ENCODE assay signal across 7 cellular contexts in genomic region chr11:74397531-74398243, GRCh38. TPM values are rescaled to one million over a fixed set of nuclear protein-coding genes. Genes with fewer than 3 reads are reported as not detected.
DNase-seq lines count a peak whose midpoint lies in the region; ATAC-seq and TF ChIP-seq lines count a peak whose summit lies in the region.

No MANE protein-coding gene starts in this region.

- H3K36me3 ChIP-seq in neural progenitor cell, result no peaks in the 10 kb centered on the region

- peak overlapping the region; percentile 74 for H3K4me3 ChIP-seq in GM12875 (ENCODE audit: low read depth, low read length)
- H3K4me3 ChIP-seq in fibroblast of villous mesenchyme (ENCODE audit: low read depth, low read length), result peak overlapping the region; percentile 92
- H3K4me3 ChIP-seq in neural progenitor cell, result peak overlapping the region; percentile 85

- H3K9ac ChIP-seq in neural progenitor cell, result peak overlapping the region; percentile 20

- H3K4me2 ChIP-seq in neural progenitor cell, result peak overlapping the region; percentile 87

- H3F3A ChIP-seq in neural progenitor cell (ENCODE audit: low read depth), result no peaks in the 10 kb centered on the region

- no peaks in the 10 kb centered on the region for H3K27me3 Mint-ChIP-seq in neural progenitor cell (ENCODE audit: insufficient read depth, low read depth)

- no peaks in the 10 kb centered on the region for H4K20me1 ChIP-seq in neural progenitor cell (ENCODE audit: low read depth)

- H3K9me3 ChIP-seq in neural progenitor cell (ENCODE audit: low read depth), result no peaks in the 10 kb centered on the region

- H3K4me1 Mint-ChIP-seq in neural progenitor cell, result peaks cover 5% of the 10 kb centered on the region

- H2AFZ ChIP-seq in neural progenitor cell (replicated peaks), result peak overlapping the region; percentile 97

- H3K4me1 ChIP-seq in neural progenitor cell, result peaks cover 3% of the 10 kb centered on the region

- TF ChIP-seq CTCF in GM12875 (IDR thresholded peaks at IDR 0.05; ENCODE audit: borderline replicate concordance, insufficient read depth, low read depth, low read length) (no peak), fibroblast of villous mesenchyme (IDR thresholded peaks at IDR 0.05; ENCODE audit: insufficient read depth, low read depth, low read length) (no peak), neural progenitor cell (IDR thresholded peaks at IDR 0.05) (peak; percentile 31)

- no peaks in the 10 kb centered on the region for H3K27me3 ChIP-seq in neural progenitor cell

- peak overlapping the region; percentile 14 for H3K27ac Mint-ChIP-seq in neural progenitor cell

- H3K4me3 Mint-ChIP-seq in neural progenitor cell, result peak overlapping the region; percentile 93

- no peaks in the 10 kb centered on the region for H3K36me3 Mint-ChIP-seq in neural progenitor cell

- peak; percentile 20 for ATAC-seq in HG03460 (IDR thresholded peaks at IDR 0.05; ENCODE audit: unreplicated experiment)
- ATAC-seq in HG02885 (IDR thresholded peaks at IDR 0.05; ENCODE audit: poor library complexity, unreplicated experiment), result no peak

- no peak overlapping the region for H3K27ac ChIP-seq in neural progenitor cell

- no peaks in the 10 kb centered on the region for H3K9me3 Mint-ChIP-seq in neural progenitor cell

- DNase-seq in NOMO-1 treated with DMSO at 0.1 percent for 48 hours (lab: John Stamatoyannopoulos, UW; ENCODE audit: unreplicated experiment), result peak; percentile 35
- DNase-seq in activated T-helper 1 cell treated with Interleukin-2 at 50 U/mL for 16 hours (ENCODE audit: low read depth), result peak; percentile 13
- peak; percentile 14 for DNase-seq in fibroblast of villous mesenchyme (ENCODE audit: low read depth)
- DNase-seq in neural progenitor cell (ENCODE audit: low spot score), result peak; percentile 59

- peaks cover 16% of the 10 kb centered on the region for H3K79me2 ChIP-seq in neural progenitor cell (ENCODE audit: low read depth)

RNA-seq across cellular contexts. Expression of gene PGM2L1, which starts 0.5 kb away (rescaled TPM):
- total RNA-seq in fibroblast of villous mesenchyme (2.6 and 6.1 TPM in 2 replicates), neural progenitor cell (ENCODE audit: low replicate concordance) (12.3 and 15.9 TPM in 2 replicates)
